8 cellular contexts compared by ENCODE assay signal in genomic region chr3:90182291-90182976, GRCh38.
DNase-seq lines count a peak whose midpoint lies in the region; ATAC-seq and TF ChIP-seq lines count a peak whose summit lies in the region.
"Not testable (repeated sequence)": the region's sequence is repeated elsewhere in the genome, so short reads cannot be mapped to it uniquely, and the experiment has no call there.

No MANE protein-coding gene starts in this region.

- not testable (repeated sequence) for H3K9ac ChIP-seq in SK-N-MC (ENCODE audit: insufficient read length); colonic mucosa (ENCODE audit: low read depth in 2 of 2, low read length in 2 of 2); rectal smooth muscle tissue (ENCODE audit: low read length)

- H3K27me3 ChIP-seq in colonic mucosa; iPS DF 6.9 (ENCODE audit: control insufficient read depth, insufficient read depth, low read length); rectal smooth muscle tissue (ENCODE audit: control insufficient read depth, insufficient read depth, low read length): not testable (repeated sequence)

- no CpG with 5 or more reads among the region's 19 CpGs for WGBS in iPS DF 6.9 (ENCODE audit: insufficient coverage, insufficient read length)

- intact Hi-C loops in colonic mucosa (cut with DNase I), result loop anchor here (10.0 kb wide), 1 partner anchor 88 kb away; no protein-coding TSS in a partner anchor

- H3K4me3 ChIP-seq in SK-N-MC (peak overlapping the region; percentile 36; the same call in 1 of the 2 replicates), rectal smooth muscle tissue (ENCODE audit: low read length) (peak overlapping the region; percentile 52)
- H3K4me3 ChIP-seq in colonic mucosa; iPS DF 6.9 (ENCODE audit: low read length): not testable (repeated sequence)

- H3K27ac ChIP-seq in SK-N-MC; colonic mucosa; iPS DF 6.9 (ENCODE audit: low read length); rectal smooth muscle tissue (ENCODE audit: low read depth, low read length): not testable (repeated sequence)

- ATAC-seq in GM18907 (IDR thresholded peaks at IDR 0.05; ENCODE audit: unreplicated experiment), result peak; percentile 94
- peak; percentile 82 for ATAC-seq in HG02884 (IDR thresholded peaks at IDR 0.05; ENCODE audit: unreplicated experiment)

- DNase-seq in Ammon's horn (ENCODE audit: low spot score) (peak; percentile 42), NAMALWA (ENCODE audit: low spot score) (peak; percentile 1), colonic mucosa (peak; percentile 19), iPS DF 6.9 (ENCODE audit: low read depth, low spot score) (peak; percentile 27)
- DNase-seq in SK-N-MC (ENCODE audit: low read depth, low spot score), result not testable (repeated sequence)

- not testable (repeated sequence) for H3K9me3 ChIP-seq in SK-N-MC (ENCODE audit: low read depth, low read length); colonic mucosa; iPS DF 6.9 (ENCODE audit: control insufficient read depth, insufficient read depth, low read length)

- H3K36me3 ChIP-seq in SK-N-MC (ENCODE audit: insufficient read depth, low read length); colonic mucosa; iPS DF 6.9 (ENCODE audit: control insufficient read depth, insufficient read depth, low read length); rectal smooth muscle tissue (ENCODE audit: control insufficient read depth, insufficient read depth, low read length): not testable (repeated sequence)

- TF ChIP-seq CTCF in colonic mucosa (IDR thresholded peaks at IDR 0.05), result peak; percentile 34

- not testable (repeated sequence) for H3K4me1 ChIP-seq in colonic mucosa; iPS DF 6.9 (ENCODE audit: control insufficient read depth, insufficient read depth, low read length); rectal smooth muscle tissue (ENCODE audit: control insufficient read depth, insufficient read depth, low read length)
